10 cellular contexts compared by ENCODE assay signal in the genomic region with DNA sequence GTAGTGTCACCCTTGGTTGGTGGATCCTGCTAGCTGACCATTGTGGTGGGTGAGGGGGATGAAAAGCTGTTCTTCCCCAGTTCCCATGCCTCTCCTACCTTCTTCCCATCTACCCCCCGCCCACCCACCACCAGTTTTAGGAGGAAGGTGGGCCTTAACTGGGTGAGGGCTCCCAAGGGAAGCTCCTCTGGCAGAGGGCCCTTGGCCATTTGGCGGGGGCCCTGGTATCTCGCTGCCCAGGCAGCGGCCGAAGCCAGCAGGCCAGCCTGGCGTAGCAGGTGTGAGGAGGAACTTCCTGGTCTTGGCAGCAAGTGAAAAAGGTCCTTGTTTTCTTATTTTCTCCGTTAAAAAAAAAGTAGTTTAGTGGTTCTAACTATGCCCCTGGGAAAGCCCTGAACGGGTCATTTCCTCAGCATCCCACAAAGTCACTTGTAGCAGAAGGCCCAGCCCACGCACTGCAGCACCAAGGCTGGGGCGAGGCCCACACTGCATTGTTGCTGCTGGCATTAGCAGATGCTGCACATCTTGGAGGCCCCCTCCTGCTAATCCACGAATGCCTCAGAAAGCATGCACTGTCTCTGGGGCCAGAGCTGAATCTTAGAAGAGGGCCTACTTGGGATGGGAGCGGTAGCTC.
A peak's percentile ranks its signal among the peaks of the same experiment; 100 is the strongest.
DNase-seq lines count a peak whose midpoint lies in the region; ATAC-seq and TF ChIP-seq lines count a peak whose summit lies in the region.
"Had no signal": no experiment of that assay in that cellular context is flagged by ENCODE, and none has a peak within 500 bp of the region (broad histone marks: within the 10 kb centered on the region; RNA-seq: fewer than 3 reads in every experiment).

No MANE protein-coding gene starts in this region.

- H3K9me3 Mint-ChIP-seq in activated CD4-positive, alpha-beta T cell treated with anti-CD3 and anti-CD28 coated beads for 36 hours (ENCODE audit: low read depth) = no peaks in the 10 kb centered on the region
- H3K9me3 Mint-ChIP-seq in activated B cell treated with CpG ODN at 0.5 μM for 24 hours (no peaks in the 10 kb centered on the region), glutamatergic neuron (ENCODE audit: unreplicated experiment) (peaks cover 16% of the 10 kb centered on the region)
- H3K9me3 Mint-ChIP-seq: neural progenitor cell had no signal

- peak; percentile 62 for DNase-seq in activated CD4-positive, alpha-beta T cell treated with anti-CD3 and anti-CD28 coated beads for 36 hours
- DNase-seq in activated CD4-positive, alpha-beta T cell treated with anti-CD3 and anti-CD28 coated beads for 1 hour = no peak
- DNase-seq in activated B cell treated with CpG ODN at 0.5 μM for 24 hours (no peak), glutamatergic neuron (no peak), NCI-H1105 treated with DMSO at 0.1 percent for 48 hours (lab: John Stamatoyannopoulos, UW) (no peak), DMS79 (lab: John Stamatoyannopoulos, UW) (no peak)
- DNase-seq in stimulated activated CD8-positive, alpha-beta memory T cell treated with anti-CD3 and anti-CD28 coated beads, Interleukin-4, amount 100 ng/mL, for 48 hours = peak; percentile 44
- DNase-seq: NCI-H2171 treated with DMSO at 0.1 percent for 48 hours had no signal

- peak overlapping the region; percentile 71 for H3K27ac Mint-ChIP-seq in activated CD4-positive, alpha-beta T cell treated with anti-CD3 and anti-CD28 coated beads for 36 hours
- H3K27ac Mint-ChIP-seq in activated B cell treated with CpG ODN at 0.5 μM for 24 hours = no peak overlapping the region
- peak overlapping the region; percentile 59 for H3K27ac Mint-ChIP-seq in glutamatergic neuron (ENCODE audit: unreplicated experiment)
- H3K27ac Mint-ChIP-seq: neural progenitor cell had no signal

- POLR2A ChIA-PET in activated CD4-positive, alpha-beta T cell treated with anti-CD3 and anti-CD28 coated beads for 36 hours (lab: Charles Lee) = no interaction called here
- POLR2A ChIA-PET in activated B cell treated with CpG ODN at 0.5 μM for 24 hours (lab: Charles Lee) = interaction anchor here (1.5 kb wide), 1 partner anchor 8 kb away, joined by 4 read pairs; no protein-coding TSS in a partner anchor

- no peak for TF ChIP-seq POLR2A in GM18505 (IDR thresholded peaks at IDR 0.05; ENCODE audit: borderline replicate concordance, extremely low read depth, insufficient read depth, insufficient read length)

- peaks cover 69% of the 10 kb centered on the region for H3K4me1 Mint-ChIP-seq in activated CD4-positive, alpha-beta T cell treated with anti-CD3 and anti-CD28 coated beads for 36 hours
- H3K4me1 Mint-ChIP-seq in activated B cell treated with CpG ODN at 0.5 μM for 24 hours = peaks cover 95% of the 10 kb centered on the region
- peaks cover 56% of the 10 kb centered on the region for H3K4me1 Mint-ChIP-seq in glutamatergic neuron (ENCODE audit: low read depth, unreplicated experiment)

- CTCF ChIA-PET in activated CD4-positive, alpha-beta T cell treated with anti-CD3 and anti-CD28 coated beads for 36 hours (lab: Charles Lee) = interaction anchor here (0.6 to 1.8 kb wide), 3 partner anchors 27 to 1680 kb away, joined by 3 to 5 read pairs (median 4); no protein-coding TSS in a partner anchor
- CTCF ChIA-PET in activated B cell treated with CpG ODN at 0.5 μM for 24 hours (lab: Charles Lee) = no interaction called here

- ATAC-seq in activated CD4-positive, alpha-beta T cell treated with anti-CD3 and anti-CD28 coated beads for 36 hours = no peak
- ATAC-seq in activated B cell treated with CpG ODN at 0.5 μM for 24 hours (ENCODE audit: low read depth) (no peak), GM18505 (IDR thresholded peaks at IDR 0.05; ENCODE audit: unreplicated experiment) (no peak)

- H3K36me3 Mint-ChIP-seq in activated CD4-positive, alpha-beta T cell treated with anti-CD3 and anti-CD28 coated beads for 36 hours (ENCODE audit: low read depth) = no peaks in the 10 kb centered on the region
- H3K36me3 Mint-ChIP-seq in activated B cell treated with CpG ODN at 0.5 μM for 24 hours (ENCODE audit: low read depth) = peaks cover 2% of the 10 kb centered on the region
- H3K36me3 Mint-ChIP-seq in glutamatergic neuron (ENCODE audit: unreplicated experiment) = no peaks in the 10 kb centered on the region

- TF ChIP-seq CTCF in activated B cell treated with CpG ODN at 0.5 μM for 24 hours (IDR thresholded peaks at IDR 0.05) = no peak
- TF ChIP-seq CTCF in glutamatergic neuron (IDR thresholded peaks at IDR 0.05; ENCODE audit: partially characterized antibody, unreplicated experiment) = no peak

- intact Hi-C loops in activated CD4-positive, alpha-beta T cell treated with anti-CD3 and anti-CD28 coated beads for 36 hours (cut with DNase I, micrococcal nuclease) = no loop called here
- intact Hi-C loops in activated B cell treated with CpG ODN at 0.5 μM for 24 hours (cut with micrococcal nuclease) = loop anchor here (5.0 kb wide), 1 partner anchor 112 kb away; no protein-coding TSS in a partner anchor

- H3K4me3 Mint-ChIP-seq in activated CD4-positive, alpha-beta T cell treated with anti-CD3 and anti-CD28 coated beads for 36 hours = no peak overlapping the region
- peak overlapping the region; percentile 19 for H3K4me3 Mint-ChIP-seq in activated B cell treated with CpG ODN at 0.5 μM for 24 hours
- peak overlapping the region; percentile 6 for H3K4me3 Mint-ChIP-seq in glutamatergic neuron (ENCODE audit: unreplicated experiment)
- H3K4me3 Mint-ChIP-seq: neural progenitor cell had no signal

- no peaks in the 10 kb centered on the region for H3K27me3 Mint-ChIP-seq in activated CD4-positive, alpha-beta T cell treated with anti-CD3 and anti-CD28 coated beads for 36 hours
- H3K27me3 Mint-ChIP-seq in activated B cell treated with CpG ODN at 0.5 μM for 24 hours = no peaks in the 10 kb centered on the region
- peaks cover 21% of the 10 kb centered on the region for H3K27me3 Mint-ChIP-seq in glutamatergic neuron (ENCODE audit: unreplicated experiment)

Comparison
In these comparisons a context has a peak if more than half of its experiments do, and no peak if none do; other contexts are left out.
1. DNase-seq: peak in activated CD4-positive, alpha-beta T cell treated with anti-CD3 and anti-CD28 coated beads for 36 hours (single experiment) and stimulated activated CD8-positive, alpha-beta memory T cell treated with anti-CD3 and anti-CD28 coated beads, Interleukin-4, amount 100 ng/mL, for 48 hours (single experiment); none in activated CD4-positive, alpha-beta T cell treated with anti-CD3 and anti-CD28 coated beads for 1 hour (single experiment), activated B cell treated with CpG ODN at 0.5 μM for 24 hours (single experiment), glutamatergic neuron (single experiment), NCI-H1105 treated with DMSO at 0.1 percent for 48 hours (single experiment) and DMS79 (single experiment).